In the genomic region with DNA sequence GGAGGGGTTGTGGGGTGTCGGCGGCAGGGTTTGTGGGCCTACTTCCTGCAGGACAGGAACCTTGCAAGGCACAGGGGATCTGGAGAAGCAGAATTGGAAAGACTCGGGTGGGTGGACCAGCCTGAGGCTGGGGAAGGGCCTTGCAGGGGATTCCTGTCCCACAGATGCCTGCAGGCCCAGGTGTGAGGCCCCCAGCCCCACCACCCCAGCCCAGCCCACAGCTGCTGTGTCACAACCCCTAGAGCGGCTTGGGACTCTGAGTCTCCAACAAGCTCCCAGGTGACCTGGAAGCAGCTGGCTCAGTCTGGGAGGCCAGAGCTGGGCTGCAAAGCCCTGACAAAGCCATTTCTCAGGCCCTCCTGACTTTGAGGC, we compare ENCODE assay signal across 11 cellular contexts.
A peak's percentile ranks its signal among the peaks of the same experiment; 100 is the strongest.
DNase-seq lines count a peak whose midpoint lies in the region; ATAC-seq, FAIRE-seq and TF ChIP-seq lines count a peak whose summit lies in the region.
"Had no signal": no experiment of that assay in that cellular context is flagged by ENCODE, and none has a peak within 500 bp of the region (broad histone marks: within the 10 kb centered on the region; RNA-seq: fewer than 3 reads in every experiment).

No MANE protein-coding gene starts in this region.

- no peak overlapping the region for H4K8ac ChIP-seq in mesenchymal stem cell (ENCODE audit: low read length)

- no peak for TF ChIP-seq CTCF in A549 (IDR thresholded peaks at IDR 0.05)
- no peak for TF ChIP-seq CTCF in GM10248 (IDR thresholded peaks at IDR 0.05; ENCODE audit: control extremely low read depth, extremely low read depth, low read depth, missing control alignments)

- H3K36me3 ChIP-seq in naive thymus-derived CD4-positive, alpha-beta T cell (ENCODE audit: control insufficient read depth in 2 of 3, insufficient read depth in 3 of 3, low read length in 3 of 3), result no peaks in the 10 kb centered on the region
- no peaks in the 10 kb centered on the region for H3K36me3 ChIP-seq in mesenchymal stem cell (ENCODE audit: control insufficient read depth in 1 of 2, insufficient read depth in 2 of 2, low read depth in 1 of 2, low read length in 2 of 2)

- H2BK15ac ChIP-seq in mesenchymal stem cell (ENCODE audit: low read depth, poor library complexity, severe bottlenecking), result no peak overlapping the region

- no peak for TF ChIP-seq EP300 in A549 (IDR thresholded peaks at IDR 0.05)

- H3K36me3 Mint-ChIP-seq in activated naive CD8-positive, alpha-beta T cell treated with anti-CD3 and anti-CD28 coated beads, Interleukin-2, amount 10 ng/mL, durations not matched to agents 7 days and 5 days, result peaks cover 9% of the 10 kb centered on the region
- peaks cover 0 to 18% (median 0%) of the 10 kb centered on the region in 5 donors for H3K36me3 Mint-ChIP-seq in naive thymus-derived CD4-positive, alpha-beta T cell

- H2AFZ ChIP-seq in mesenchymal stem cell (ENCODE audit: low read depth, low read length), result no peak overlapping the region

- H3K27ac ChIP-seq in A549, result peak overlapping the region; percentile 29 to 67; a peak in 4 of 6 replicates
- H3K27ac ChIP-seq in naive thymus-derived CD4-positive, alpha-beta T cell (ENCODE audit: low read depth, low read length), result peak overlapping the region; percentile 96
- H3K27ac ChIP-seq in mesenchymal stem cell (ENCODE audit: low read length, poor library complexity, severe bottlenecking), result no peak overlapping the region

- H3K9me3 Mint-ChIP-seq in activated naive CD8-positive, alpha-beta T cell treated with anti-CD3 and anti-CD28 coated beads, Interleukin-2, amount 10 ng/mL, durations not matched to agents 7 days and 5 days, result no peaks in the 10 kb centered on the region
- H3K9me3 Mint-ChIP-seq in naive thymus-derived CD4-positive, alpha-beta T cell, result peaks cover 0 to 3% (median 0%) of the 10 kb centered on the region in 11 donors

- no peak overlapping the region for H2BK5ac ChIP-seq in mesenchymal stem cell (ENCODE audit: low read depth, low read length, poor library complexity, severe bottlenecking)

- peak overlapping the region; percentile 100 for H3K27ac Mint-ChIP-seq in activated naive CD8-positive, alpha-beta T cell treated with anti-CD3 and anti-CD28 coated beads, Interleukin-2, amount 10 ng/mL, durations not matched to agents 7 days and 5 days
- H3K27ac Mint-ChIP-seq in naive thymus-derived CD4-positive, alpha-beta T cell, result peak overlapping the region; percentile 88 to 100 (median 98)

- H3K14ac ChIP-seq in mesenchymal stem cell (ENCODE audit: low read length in 2 of 2), result no peak overlapping the region

- no peak overlapping the region for H2BK12ac ChIP-seq in mesenchymal stem cell (ENCODE audit: low read length in 2 of 2)

- DNase-seq in A549 (ENCODE audit: low read depth in 1 of 2, low spot score in 1 of 2) (no peak), GM10248 (ENCODE audit: extremely low spot score) (peak; percentile 18), GM19238 (ENCODE audit: insufficient read length, low spot score) (no peak), mesenchymal stem cell (no peak)
- DNase-seq in activated naive CD8-positive, alpha-beta T cell treated with anti-CD3 and anti-CD28 coated beads, Interleukin-2, amount 10 ng/mL, durations not matched to agents 7 days and 5 days, result peak; percentile 63
- no peak for DNase-seq in naive thymus-derived CD4-positive, alpha-beta T cell
- DNase-seq: Calu3, cerebellar nuclear complex, NCI-H2171 treated with DMSO at 0.1 percent for 48 hours had no signal

- intact Hi-C loops in naive thymus-derived CD4-positive, alpha-beta T cell (cut with micrococcal nuclease), result loop anchor here (5.0 to 10.0 kb wide), 5 partner anchors 159 to 1231 kb away; partner anchors contain the start of genes CAMKMT (in 1 of the 2), PREPL (in 1 of the 2) and THADA (in 1 of the 2)

- no peak overlapping the region for H3K23ac ChIP-seq in mesenchymal stem cell (ENCODE audit: low read length in 2 of 2)

- H3K9me3 ChIP-seq in A549 (no peaks in the 10 kb centered on the region), mesenchymal stem cell (ENCODE audit: control insufficient read depth, low read length) (no peaks in the 10 kb centered on the region)
- no peaks in the 10 kb centered on the region for H3K9me3 ChIP-seq in naive thymus-derived CD4-positive, alpha-beta T cell (ENCODE audit: control insufficient read depth in 2 of 3, low read length in 3 of 3)

- H3K27me3 ChIP-seq in naive thymus-derived CD4-positive, alpha-beta T cell (ENCODE audit: control insufficient read depth in 2 of 2, insufficient read depth in 2 of 2, low read length in 2 of 2), result no peaks in the 10 kb centered on the region
- H3K27me3 ChIP-seq in mesenchymal stem cell (ENCODE audit: control insufficient read depth in 1 of 2, insufficient read depth in 1 of 2, low read length in 2 of 2), result no peaks in the 10 kb centered on the region

- TF ChIP-seq RAD21 in A549 (conservative IDR thresholded peaks at IDR 0.05 in 1 of 2, IDR thresholded peaks at IDR 0.05 in 1 of 2), result no peak

- H3K4me1 Mint-ChIP-seq in activated naive CD8-positive, alpha-beta T cell treated with anti-CD3 and anti-CD28 coated beads, Interleukin-2, amount 10 ng/mL, durations not matched to agents 7 days and 5 days, result peaks cover 84% of the 10 kb centered on the region
- peaks cover 75 to 97% (median 91%) of the 10 kb centered on the region in 7 donors for H3K4me1 Mint-ChIP-seq in naive thymus-derived CD4-positive, alpha-beta T cell

- H4K91ac ChIP-seq in mesenchymal stem cell (ENCODE audit: low read length), result no peak overlapping the region

- FAIRE-seq in A549 (lab: Jason Lieb, UNC), result no peak

- H3K4me3 ChIP-seq in A549 (no peak overlapping the region), mesenchymal stem cell (ENCODE audit: insufficient read depth in 1 of 2, low read depth in 1 of 2, low read length in 2 of 2) (no peak overlapping the region)
- peak overlapping the region; percentile 18 for H3K4me3 ChIP-seq in naive thymus-derived CD4-positive, alpha-beta T cell (ENCODE audit: low read length)

- H3K4me2 ChIP-seq in A549 (no peak overlapping the region), mesenchymal stem cell (ENCODE audit: low read length, poor library complexity, severe bottlenecking) (no peak overlapping the region)

- peak overlapping the region; percentile 64 for H3K4me3 Mint-ChIP-seq in activated naive CD8-positive, alpha-beta T cell treated with anti-CD3 and anti-CD28 coated beads, Interleukin-2, amount 10 ng/mL, durations not matched to agents 7 days and 5 days
- peak overlapping the region; percentile 51 to 85 (median 75) for H3K4me3 Mint-ChIP-seq in naive thymus-derived CD4-positive, alpha-beta T cell

- peak overlapping the region in 1 of 2 experiments; percentile 13 for H3K4ac ChIP-seq in mesenchymal stem cell (ENCODE audit: low read depth in 1 of 2, low read length in 2 of 2)

- no peaks in the 10 kb centered on the region for H3K79me1 ChIP-seq in mesenchymal stem cell (replicated peaks; ENCODE audit: low read length, poor library complexity, severe bottlenecking)

- CTCF ChIA-PET in A549 (lab: Yijun Ruan, JAX), result interaction anchor here (0.8 to 7.8 kb wide), 5 partner anchors 87 to 158 kb away, joined by 3 to 84 read pairs (median 7); partner anchors contain the start of gene ZFP36L2
- CTCF ChIA-PET in GM10248 (lab: Yijun Ruan, JAX), result interaction anchor here (0.9 to 12.5 kb wide), 11 partner anchors 10 to 352 kb away, joined by 3 to 169 read pairs (median 4); partner anchors contain the start of gene ZFP36L2
- CTCF ChIA-PET in naive thymus-derived CD4-positive, alpha-beta T cell (lab: Charles Lee), result interaction anchor here (0.7 to 13.3 kb wide), 13 partner anchors 10 to 158 kb away, joined by 3 to 203 read pairs (median 4); partner anchors contain the start of gene ZFP36L2

- H2BK120ac ChIP-seq in mesenchymal stem cell (ENCODE audit: low read depth, low read length), result no peak overlapping the region

- H3K4me1 ChIP-seq in A549, result peaks cover 40% of the 10 kb centered on the region
- H3K4me1 ChIP-seq in naive thymus-derived CD4-positive, alpha-beta T cell (ENCODE audit: control insufficient read depth in 2 of 2, insufficient read depth in 2 of 2, low read length in 2 of 2), result peaks cover 95 to 96% of the 10 kb centered on the region in 2 donors
- H3K4me1 ChIP-seq in mesenchymal stem cell (ENCODE audit: control insufficient read depth, insufficient read depth, low read depth, low read length), result peaks cover 26% of the 10 kb centered on the region

- no peak for TF ChIP-seq POLR2A in A549 (IDR thresholded peaks at IDR 0.05; ENCODE audit: low read length)

- POLR2A ChIA-PET in A549 (lab: Yijun Ruan, JAX) (interaction anchor here (3.8 kb wide), 1 partner anchor 94 kb away, joined by 16 read pairs; the partner anchor contains the start of gene ZFP36L2), GM10248 (lab: Yijun Ruan, JAX) (no interaction called here)
- POLR2A ChIA-PET in activated naive CD8-positive, alpha-beta T cell treated with anti-CD3 and anti-CD28 coated beads, Interleukin-2, amount 10 ng/mL, durations not matched to agents 7 days and 5 days (lab: Charles Lee), result interaction anchor here (0.6 to 22.2 kb wide), 17 partner anchors 7 to 861 kb away, joined by 3 to 1375 read pairs (median 10); partner anchors contain the start of gene ZFP36L2
- POLR2A ChIA-PET in naive thymus-derived CD4-positive, alpha-beta T cell (lab: Charles Lee), result interaction anchor here (0.6 to 37.0 kb wide), 14 partner anchors 20 to 323 kb away, joined by 3 to 1771 read pairs (median 4); partner anchors contain the start of gene ZFP36L2

- H3K18ac ChIP-seq in mesenchymal stem cell (ENCODE audit: low read depth in 1 of 2, low read length in 2 of 2), result no peak overlapping the region

- H3K9ac ChIP-seq in mesenchymal stem cell (ENCODE audit: low read length), result no peak overlapping the region

- WGBS in A549 (ENCODE audit: missing lambda C conversion rate), result 91% methylated on average over 4 of the region's 4 CpGs
- WGBS in mesenchymal stem cell, result 98% methylated on average over 4 of the region's 4 CpGs

- no peak overlapping the region for H2AK5ac ChIP-seq in mesenchymal stem cell (ENCODE audit: low read length, severe bottlenecking)

- H3K27me3 Mint-ChIP-seq in activated naive CD8-positive, alpha-beta T cell treated with anti-CD3 and anti-CD28 coated beads, Interleukin-2, amount 10 ng/mL, durations not matched to agents 7 days and 5 days, result no peaks in the 10 kb centered on the region
- no peaks in the 10 kb centered on the region for H3K27me3 Mint-ChIP-seq in naive thymus-derived CD4-positive, alpha-beta T cell

- ATAC-seq in A549 (no peak), GM21423 (IDR thresholded peaks at IDR 0.05; ENCODE audit: unreplicated experiment) (no peak), HG03460 (IDR thresholded peaks at IDR 0.05; ENCODE audit: unreplicated experiment) (no peak)
- ATAC-seq in activated naive CD8-positive, alpha-beta T cell treated with anti-CD3 and anti-CD28 coated beads, Interleukin-2, amount 10 ng/mL, durations not matched to agents 7 days and 5 days (ENCODE audit: low read depth), result no peak
- no peak for ATAC-seq in naive thymus-derived CD4-positive, alpha-beta T cell

TF ChIP-seq in A549, 52 proteins besides CTCF, POLR2A, EP300 and RAD21 (continues in another document):
- no peak for TF ChIP-seq ZFP36 (IDR thresholded peaks at IDR 0.05; ENCODE audit: borderline replicate concordance, partially characterized antibody)

Comparison
In these comparisons a context has a peak if more than half of its experiments do, and no peak if none do; other contexts are left out.
1. DNase-seq: peak in GM10248 (single experiment) and activated naive CD8-positive, alpha-beta T cell treated with anti-CD3 and anti-CD28 coated beads, Interleukin-2, amount 10 ng/mL, durations not matched to agents 7 days and 5 days (single experiment); none in A549 (0 of 2), naive thymus-derived CD4-positive, alpha-beta T cell (0 of 9), GM19238 (single experiment) and mesenchymal stem cell (single experiment).